In the genomic region with DNA sequence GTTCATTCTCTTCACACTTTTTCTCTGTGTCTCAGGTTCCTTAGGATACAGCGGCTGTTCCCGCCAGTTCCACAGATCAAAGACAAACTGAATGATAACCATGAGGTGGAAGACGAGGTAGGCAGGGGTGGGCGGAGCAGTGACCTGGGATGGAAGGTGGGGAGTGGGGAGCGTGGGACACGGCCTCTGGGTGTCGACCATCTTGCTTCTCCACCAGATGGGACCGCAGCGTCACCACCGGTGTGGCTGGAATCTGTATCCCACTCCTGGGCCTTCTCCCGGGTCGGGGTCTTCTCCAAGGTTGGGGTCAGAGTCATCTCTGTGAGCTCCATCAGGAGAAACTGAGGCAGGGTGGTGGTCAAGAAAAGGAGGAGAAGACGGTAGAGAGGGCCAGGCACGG, we compare ENCODE assay signal across 20 cellular contexts. TPM values are rescaled to one million over a fixed set of nuclear protein-coding genes. Genes with fewer than 3 reads are reported as not detected.
DNase-seq lines count a peak whose midpoint lies in the region; ATAC-seq and TF ChIP-seq lines count a peak whose summit lies in the region.
"Had no signal": no experiment of that assay in that cellular context is flagged by ENCODE, and none has a peak within 500 bp of the region (broad histone marks: within the 10 kb centered on the region; RNA-seq: fewer than 3 reads in every experiment).

No MANE protein-coding gene starts in this region.

- no peak for TF ChIP-seq CTCF in chondrocyte (IDR thresholded peaks at IDR 0.05)
- TF ChIP-seq CTCF in neural progenitor cell (IDR thresholded peaks at IDR 0.05): no peak
- TF ChIP-seq CTCF in coronary artery (IDR thresholded peaks at IDR 0.05): no peak

- no peaks in the 10 kb centered on the region for H3K4me1 ChIP-seq in neural progenitor cell
- H3K4me1 ChIP-seq: Caco-2, HAP-1 had no signal

- no peaks in the 10 kb centered on the region for H3K9me3 ChIP-seq in neural progenitor cell (ENCODE audit: low read depth)
- H3K9me3 ChIP-seq: Caco-2, HAP-1 had no signal

- H3K36me3 Mint-ChIP-seq in IgD-negative memory B cell: no peaks in the 10 kb centered on the region
- no peaks in the 10 kb centered on the region for H3K36me3 Mint-ChIP-seq in chondrocyte (ENCODE audit: low read depth)
- peaks cover 1% of the 10 kb centered on the region for H3K36me3 Mint-ChIP-seq in neural progenitor cell

- H3K9ac ChIP-seq in neural progenitor cell: no peak overlapping the region

- H3K4me2 ChIP-seq in neural progenitor cell: no peak overlapping the region

- H3K79me2 ChIP-seq in neural progenitor cell (ENCODE audit: low read depth): no peaks in the 10 kb centered on the region

- H3K4me3 ChIP-seq in neural progenitor cell: no peak overlapping the region
- H3K4me3 ChIP-seq in coronary artery: no peak overlapping the region
- H3K4me3 ChIP-seq: GM12878, HAP-1 had no signal

- no peaks in the 10 kb centered on the region for H4K20me1 ChIP-seq in neural progenitor cell (ENCODE audit: low read depth)

- H3K27ac ChIP-seq in neural progenitor cell (no peak overlapping the region), coronary artery (no peak overlapping the region)

- no peaks in the 10 kb centered on the region for H3K36me3 ChIP-seq in neural progenitor cell
- H3K36me3 ChIP-seq: HAP-1 had no signal

- DNase-seq in chondrocyte (ENCODE audit: low spot score) (peak; percentile 75), neural progenitor cell (ENCODE audit: low spot score) (no peak), NCI-H526 (lab: John Stamatoyannopoulos, UW) (no peak), coronary artery (ENCODE audit: low spot score) (no peak)
- DNase-seq: C1 segment of cervical spinal cord; Caco-2; CD4-positive, CD25-positive, alpha-beta regulatory T cell; CD8-positive, alpha-beta T cell; DMS 273 treated with DMSO at 0.1 percent for 48 hours; DMS79; EL; GDM1; GOT3; HFFc6 had no signal

- H3K4me1 Mint-ChIP-seq in IgD-negative memory B cell: no peaks in the 10 kb centered on the region
- no peaks in the 10 kb centered on the region for H3K4me1 Mint-ChIP-seq in chondrocyte (ENCODE audit: low read depth)
- H3K4me1 Mint-ChIP-seq in neural progenitor cell: peaks cover 2% of the 10 kb centered on the region

- H3K4me3 Mint-ChIP-seq in IgD-negative memory B cell (no peak overlapping the region), chondrocyte (ENCODE audit: unreplicated experiment) (no peak overlapping the region), neural progenitor cell (no peak overlapping the region)
- H3K4me3 Mint-ChIP-seq: CD4-positive, CD25-positive, alpha-beta regulatory T cell; CD8-positive, alpha-beta T cell; HFFc6 had no signal

- ATAC-seq in HG02571 (IDR thresholded peaks at IDR 0.05; ENCODE audit: unreplicated experiment): no peak
- ATAC-seq: CD8-positive, alpha-beta T cell; GM12878 had no signal

- peaks cover 12% of the 10 kb centered on the region for H3F3A ChIP-seq in neural progenitor cell (ENCODE audit: low read depth)

- H3K27ac Mint-ChIP-seq in IgD-negative memory B cell (peak overlapping the region in 2 of 3 donors; percentile 78 to 84), chondrocyte (ENCODE audit: unreplicated experiment) (no peak overlapping the region), neural progenitor cell (peak overlapping the region; percentile 37)
- H3K27ac Mint-ChIP-seq: CD8-positive, alpha-beta T cell; HFFc6 had no signal

- H3K9me3 Mint-ChIP-seq in IgD-negative memory B cell (peaks cover 0 to 14% (median 0%) of the 10 kb centered on the region in 3 donors), chondrocyte (ENCODE audit: low read depth) (no peaks in the 10 kb centered on the region), neural progenitor cell (peaks cover 9% of the 10 kb centered on the region)

- peaks cover 4% of the 10 kb centered on the region for H3K27me3 Mint-ChIP-seq in IgD-negative memory B cell
- H3K27me3 Mint-ChIP-seq in chondrocyte (ENCODE audit: low read depth): no peaks in the 10 kb centered on the region
- peaks cover 2% of the 10 kb centered on the region for H3K27me3 Mint-ChIP-seq in neural progenitor cell (ENCODE audit: insufficient read depth, low read depth)
- H3K27me3 Mint-ChIP-seq: CD4-positive, CD25-positive, alpha-beta regulatory T cell had no signal

- H2AFZ ChIP-seq in neural progenitor cell (replicated peaks): no peak overlapping the region

- H3K27me3 ChIP-seq in neural progenitor cell: no peaks in the 10 kb centered on the region

RNA-seq across cellular contexts. Expression of a gene that starts 31.2 kb away (rescaled TPM):
- polyA plus RNA-seq in IgD-negative memory B cell: 0.66 TPM
- 0.23 to 0.47 TPM in 2 of 3 replicates, not detected in the other for total RNA-seq in chondrocyte
- total RNA-seq in neural progenitor cell (ENCODE audit: low replicate concordance): not detected in 2 replicates
- total RNA-seq: A172, Caco-2 had no signal

RNA-seq across cellular contexts. Expression of a gene that starts 36.8 kb away (rescaled TPM):
- 0.35 TPM for polyA plus RNA-seq in IgD-negative memory B cell
- 0.75 to 0.80 TPM in 2 of 3 replicates, not detected in the other for total RNA-seq in chondrocyte
- total RNA-seq in neural progenitor cell (ENCODE audit: low replicate concordance): 4.6 and 5.8 TPM in 2 replicates
- total RNA-seq: A673; CD4-positive, CD25-positive, alpha-beta regulatory T cell; CD8-positive, alpha-beta T cell had no signal
- polyA plus RNA-seq: CD4-positive, CD25-positive, alpha-beta regulatory T cell had no signal
